Comparison of ENCODE assay signal across 17 cellular contexts in the genomic region with DNA sequence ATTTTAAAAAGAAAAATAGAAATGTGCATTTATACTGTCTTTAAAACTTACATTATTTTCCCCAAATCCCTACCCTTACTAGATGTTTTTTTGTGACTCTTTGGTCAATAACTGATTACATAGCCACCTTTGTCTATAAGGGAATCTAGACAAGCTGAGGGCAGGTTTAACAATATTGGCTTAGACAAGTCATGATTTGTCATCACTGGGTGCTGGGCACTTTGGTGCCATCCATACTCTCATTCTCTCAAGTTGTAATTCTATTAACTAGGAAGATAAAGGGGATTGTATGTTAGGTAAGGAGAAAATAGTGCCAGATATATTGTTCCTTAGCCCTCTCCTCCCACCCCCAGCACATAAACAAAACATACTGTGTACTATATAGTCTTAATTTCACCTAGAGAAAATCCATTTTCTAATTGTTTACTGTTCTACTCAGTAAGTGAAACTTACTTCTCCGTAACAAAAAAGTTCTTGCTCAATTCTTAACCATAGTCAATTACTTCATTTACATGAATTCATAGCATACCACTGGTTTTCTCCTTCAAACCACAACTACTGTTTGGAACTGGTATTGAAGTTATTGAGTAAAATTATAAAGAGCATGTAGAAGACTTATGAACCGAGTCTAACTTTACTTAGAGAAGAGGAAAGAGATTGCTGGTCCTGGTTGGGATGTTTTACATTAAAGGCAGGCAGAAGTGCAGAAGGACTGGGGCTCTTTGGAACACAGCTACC.
"Had no signal": no experiment of that assay in that cellular context is flagged by ENCODE, and none has a peak within 500 bp of the region (broad histone marks: within the 10 kb centered on the region; RNA-seq: fewer than 3 reads in every experiment).

No MANE protein-coding gene starts in this region.

- H3K27ac ChIP-seq: esophagus squamous epithelium, heart right ventricle, right lobe of liver, SJSA1, spleen, VCaP had no signal

- H3K4me3 ChIP-seq: esophagus squamous epithelium, heart right ventricle, right lobe of liver, SJSA1, spleen had no signal

- H3K4me1 ChIP-seq: esophagus squamous epithelium, right lobe of liver, SJSA1, spleen had no signal

- ATAC-seq: activated CD4-positive, alpha-beta T cell treated with anti-CD3 and anti-CD28 coated beads for 36 hours; activated CD8-positive, alpha-beta T cell treated with anti-CD3 and anti-CD28 coated beads for 36 hours; activated T-cell treated with anti-CD3 and anti-CD28 coated beads, Interleukin-2, amount 50 U/mL, for 72 hours; naive thymus-derived CD4-positive, alpha-beta T cell; right lobe of liver had no signal

- DNase-seq: activated CD4-positive, alpha-beta T cell treated with anti-CD3 and anti-CD28 coated beads for 36 hours; activated CD8-positive, alpha-beta memory T cell treated with anti-CD3 and anti-CD28 coated beads, Interleukin-2, amount 50 U/mL, for 4 hours; activated CD8-positive, alpha-beta T cell treated with anti-CD3 and anti-CD28 coated beads for 36 hours; activated naive CD8-positive, alpha-beta T cell treated with anti-CD3 and anti-CD28 coated beads, Interleukin-2, amount 10 ng/mL, durations not matched to agents 7 days and 5 days; activated T-cell treated with anti-CD3 and anti-CD28 coated beads, Interleukin-2, amount 50 U/mL, for 72 hours; aorta; esophagus squamous epithelium; heart right ventricle; midbrain; naive thymus-derived CD4-positive, alpha-beta T cell; right lobe of liver; spleen; stimulated activated CD4-positive, alpha-beta T cell treated with anti-CD3 and anti-CD28 coated beads, Interleukin-1b, Interleukin-23, amount 100 ng/mL, for 48 hours; stimulated activated naive CD4-positive, alpha-beta T cell; T-helper 9 cell had no signal

- H3K36me3 ChIP-seq: esophagus squamous epithelium, heart right ventricle, right lobe of liver, SJSA1, spleen had no signal

- H3K9me3 ChIP-seq: esophagus squamous epithelium, right lobe of liver, SJSA1, spleen had no signal

- H3K27me3 ChIP-seq: esophagus squamous epithelium, heart right ventricle, right lobe of liver, SJSA1, spleen had no signal
